8 cellular contexts compared by ENCODE assay signal in genomic region chr1:52056110-52056936, GRCh38. TPM values are rescaled to one million over a fixed set of nuclear protein-coding genes. Genes with fewer than 3 reads are reported as not detected.
DNase-seq lines count a peak whose midpoint lies in the region; ATAC-seq lines count a peak whose summit lies in the region.

BTF3L4 (plus strand) TSS chr1:52056295; CDS start chr1:52059848, 3,553 bp downstream.

- ATAC-seq in GM19395 (IDR thresholded peaks at IDR 0.05; ENCODE audit: unreplicated experiment), result peak; percentile 87
- ATAC-seq in HG03558 (IDR thresholded peaks at IDR 0.05; ENCODE audit: extremely low read depth, unreplicated experiment), result peak; percentile 54
- ATAC-seq in left lobe of liver, result peak; percentile 90

- DNase-seq in C1 segment of cervical spinal cord (lab: John Stamatoyannopoulos, UW) (peak; percentile 53 to 97 (median 90)), NCI-H774 (lab: John Stamatoyannopoulos, UW) (peak; percentile 98), dedifferentiated amniotic fluid mesenchymal stem cell (ENCODE audit: extremely low spot score) (peak; percentile 93), left lobe of liver (ENCODE audit: low spot score) (peak; percentile 95)
- DNase-seq in activated CD4-positive, alpha-beta T cell treated with anti-CD3 and anti-CD28 coated beads, Interleukin-2, amount 50 U/mL, for 24 hours (ENCODE audit: low read depth in 1 of 2, low spot score in 1 of 2), result peak; percentile 82 to 93
- peak; percentile 88 for DNase-seq in stimulated activated CD4-positive, alpha-beta T cell treated with anti-CD3 and anti-CD28 coated beads, Interleukin-2, amount 100 ng/mL, for 4 hours (ENCODE audit: low read depth)

RNA-seq across cellular contexts. Expression of gene BTF3L4, which starts in this region (rescaled TPM):
- total RNA-seq in left lobe of liver, result 13.5 TPM

Comparison
In these comparisons a context has a peak if more than half of its experiments do, and no peak if none do; other contexts are left out.
1. Peak in every context shown above with its lines: DNase-seq and ATAC-seq.